In the genomic region with DNA sequence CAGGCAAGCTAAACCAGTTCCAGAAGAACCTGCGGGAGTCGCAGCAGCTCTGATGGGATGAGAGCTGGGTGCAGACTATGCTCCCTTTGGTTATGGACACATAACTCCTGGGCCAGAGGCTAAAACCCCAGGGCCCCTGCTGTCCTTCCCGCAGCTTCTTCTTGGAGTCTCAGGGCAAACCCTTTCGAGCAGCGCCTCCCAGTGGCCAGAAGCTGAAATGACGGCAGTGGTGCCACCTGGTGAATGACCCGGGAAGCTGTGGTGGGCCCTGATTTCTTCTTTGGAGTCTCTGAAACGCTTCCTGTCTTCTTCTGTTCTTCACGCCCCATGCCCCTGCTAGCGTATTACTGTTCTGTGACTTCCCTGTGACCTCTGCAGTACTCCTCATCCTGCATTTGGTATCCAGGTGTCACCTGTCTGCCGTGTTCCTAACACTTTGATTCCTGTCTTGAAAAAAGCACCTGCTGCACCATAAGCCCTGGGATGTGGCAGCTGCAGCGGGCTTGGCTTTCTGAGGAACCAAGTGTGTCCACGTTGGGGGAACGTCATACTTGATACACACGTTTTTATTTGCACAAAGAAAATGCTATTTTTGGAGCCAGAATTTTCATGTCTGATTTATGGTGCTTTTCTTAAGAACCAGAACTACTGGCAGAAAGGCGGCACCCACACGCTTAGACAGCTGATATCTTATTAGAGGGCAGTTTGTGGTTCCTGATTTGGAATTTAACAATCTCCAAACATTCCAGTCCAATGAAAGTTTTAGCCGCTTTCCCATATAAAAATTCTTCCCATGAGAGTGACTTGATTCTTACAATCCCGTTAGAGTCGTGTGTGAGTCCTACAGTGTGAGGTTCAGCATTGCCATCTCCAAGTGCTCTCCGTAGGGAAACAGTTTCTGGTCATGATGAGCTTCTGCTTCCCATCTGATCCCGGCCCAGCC, we compare ENCODE assay signal across 8 cellular contexts. TPM values are rescaled to one million over a fixed set of nuclear protein-coding genes. Genes with fewer than 3 reads are reported as not detected.
A peak's percentile ranks its signal among the peaks of the same experiment; 100 is the strongest.
DNase-seq lines count a peak whose midpoint lies in the region; ATAC-seq and TF ChIP-seq lines count a peak whose summit lies in the region.
"Not testable (repeated sequence)": the region's sequence is repeated elsewhere in the genome, so short reads cannot be mapped to it uniquely, and the experiment has no call there.

No MANE protein-coding gene starts in this region.

- not testable (repeated sequence) for H3K27me3 Mint-ChIP-seq in CD8-positive, alpha-beta T cell (ENCODE audit: low read depth); IgD-negative memory B cell

- intact Hi-C loops in CD8-positive, alpha-beta T cell (cut with DNase I, micrococcal nuclease): loop anchor here in 1 of 2 experiments (5.0 to 10.0 kb wide), 3 partner anchors 47 to 185 kb away; no protein-coding TSS in a partner anchor
- intact Hi-C loops in breast epithelium (cut with DNase I; ENCODE audit: low total_unique reads): not testable (repeated sequence)
- intact Hi-C loops in posterior vena cava (cut with DNase I): loop anchor here in 1 of 2 donors (10.0 kb wide), 1 partner anchor 127 kb away; no protein-coding TSS in a partner anchor

- peak; percentile 75 for TF ChIP-seq CTCF in CD8-positive, alpha-beta T cell (IDR thresholded peaks at IDR 0.05)
- TF ChIP-seq CTCF in breast epithelium (IDR thresholded peaks at IDR 0.05) (peak in 2 of 3 donors; percentile 29 to 58), right atrium auricular region (IDR thresholded peaks at IDR 0.05) (peak; percentile 52 to 73)

- not testable (repeated sequence) for H3K4me1 ChIP-seq in CD8-positive, alpha-beta T cell (ENCODE audit: insufficient read depth, low read length); breast epithelium; right atrium auricular region

- not testable (repeated sequence) for H3K27ac ChIP-seq in CD8-positive, alpha-beta T cell (ENCODE audit: low read depth, low read length); breast epithelium; right atrium auricular region

- not testable (repeated sequence) for H3K4me3 Mint-ChIP-seq in CD8-positive, alpha-beta T cell
- peak overlapping the region in 1 of 4 donors; percentile 14 for H3K4me3 Mint-ChIP-seq in IgD-negative memory B cell

- not testable (repeated sequence) for ATAC-seq in CD8-positive, alpha-beta T cell

- H3K36me3 ChIP-seq in CD8-positive, alpha-beta T cell (ENCODE audit: insufficient read depth, low read length); breast epithelium; right atrium auricular region: not testable (repeated sequence)

- not testable (repeated sequence) for H3K9me3 ChIP-seq in CD8-positive, alpha-beta T cell (ENCODE audit: low read length); breast epithelium; right atrium auricular region

- not testable (repeated sequence) for TF ChIP-seq POLR2A in breast epithelium (IDR thresholded peaks at IDR 0.05)

- H3K4me3 ChIP-seq in CD8-positive, alpha-beta T cell (ENCODE audit: low read depth, low read length); breast epithelium; right atrium auricular region: not testable (repeated sequence)

- H3K9me3 Mint-ChIP-seq in CD8-positive, alpha-beta T cell; IgD-negative memory B cell: not testable (repeated sequence)

- not testable (repeated sequence) for H3K4me1 Mint-ChIP-seq in CD8-positive, alpha-beta T cell (ENCODE audit: low read depth)
- H3K4me1 Mint-ChIP-seq in IgD-negative memory B cell: peaks cover 4 to 11% (median 6%) of the 10 kb centered on the region in 3 donors

- H3K36me3 Mint-ChIP-seq in CD8-positive, alpha-beta T cell; IgD-negative memory B cell: not testable (repeated sequence)

- CTCF ChIA-PET in CD8-positive, alpha-beta T cell (lab: Charles Lee): interaction anchor here (1.1 to 2.7 kb wide), 6 partner anchors 9 to 129 kb away, joined by 3 to 20 read pairs (median 4); no protein-coding TSS in a partner anchor

- peak; percentile 52 to 84 (median 68) for DNase-seq in CD8-positive, alpha-beta T cell
- DNase-seq in RPMI8226 (peak; percentile 34), right atrium auricular region (ENCODE audit: low spot score) (peak; percentile 84), posterior vena cava (ENCODE audit: low spot score) (peak; percentile 89)
- DNase-seq in activated CD8-positive, alpha-beta memory T cell treated with anti-CD3 and anti-CD28 coated beads for 48 hours (ENCODE audit: low read depth in 2 of 3, low spot score in 2 of 3): peak; percentile 42 to 51 (median 48)
- DNase-seq in breast epithelium (ENCODE audit: low spot score in 2 of 2): not testable (repeated sequence)
- peak; percentile 41 to 51 for DNase-seq in stimulated activated CD8-positive, alpha-beta memory T cell treated with anti-CD3 and anti-CD28 coated beads, Interleukin-7, amount 100 ng/mL, for 1 hour (ENCODE audit: low read depth in 2 of 2)

- H3K27me3 ChIP-seq in CD8-positive, alpha-beta T cell (ENCODE audit: insufficient read depth, low read length); breast epithelium; right atrium auricular region: not testable (repeated sequence)

- H3K27ac Mint-ChIP-seq in CD8-positive, alpha-beta T cell: not testable (repeated sequence)
- peak overlapping the region; percentile 29 to 78 (median 59) for H3K27ac Mint-ChIP-seq in IgD-negative memory B cell

- POLR2A ChIA-PET in CD8-positive, alpha-beta T cell (lab: Charles Lee): not testable (repeated sequence)

RNA-seq across cellular contexts. Expression of a gene that starts 4.5 kb away (rescaled TPM):
- under 1 TPM in 1 of 2 experiments, not detected in 1; 0.17 TPM for total RNA-seq in CD8-positive, alpha-beta T cell
- not detected for polyA plus RNA-seq in IgD-negative memory B cell
- total RNA-seq in breast epithelium: under 1 TPM in 1 of 3 donors, not detected in 2; 0.29 TPM
- total RNA-seq in right atrium auricular region: not detected
- total RNA-seq in posterior vena cava: under 1 TPM; 0.19 to 0.23 TPM
